In the genomic region with DNA sequence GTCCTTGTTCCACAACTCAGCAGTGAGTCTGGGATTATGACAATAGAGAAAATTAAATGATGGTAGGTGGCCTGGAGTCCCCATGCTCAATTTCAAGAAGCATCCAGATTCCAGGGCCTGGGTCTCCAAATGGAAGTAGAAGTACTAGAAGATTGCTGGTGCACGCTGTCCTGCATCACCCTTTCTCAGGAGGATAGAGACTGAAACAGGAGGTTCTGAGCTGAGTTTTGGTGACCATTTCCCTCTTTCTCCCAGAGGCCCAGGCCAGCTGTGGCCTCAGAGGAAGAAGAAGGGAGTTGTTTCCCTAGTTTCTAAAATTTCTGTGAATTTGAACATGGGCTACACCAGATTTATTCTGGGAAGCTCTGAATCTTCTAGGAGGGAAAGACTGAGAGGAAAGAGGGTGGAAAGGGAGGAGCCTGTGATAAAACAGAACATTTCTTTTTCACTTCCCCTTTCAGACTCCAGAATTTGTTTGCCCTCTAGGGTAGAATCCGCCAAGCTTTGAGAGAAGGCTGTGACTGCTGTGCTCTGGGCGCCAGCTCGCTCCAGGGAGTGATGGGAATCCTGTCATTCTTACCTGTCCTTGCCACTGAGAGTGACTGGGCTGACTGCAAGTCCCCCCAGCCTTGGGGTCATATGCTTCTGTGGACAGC, we compare ENCODE assay signal across 9 cellular contexts. TPM values are rescaled to one million over a fixed set of nuclear protein-coding genes. Genes with fewer than 3 reads are reported as not detected.
DNase-seq lines count a peak whose midpoint lies in the region; ATAC-seq and TF ChIP-seq lines count a peak whose summit lies in the region.
"Not testable (repeated sequence)": the region's sequence is repeated elsewhere in the genome, so short reads cannot be mapped to it uniquely, and the experiment has no call there.
"Had no signal": no experiment of that assay in that cellular context is flagged by ENCODE, and none has a peak within 500 bp of the region (broad histone marks: within the 10 kb centered on the region; RNA-seq: fewer than 3 reads in every experiment).

TSS of gene FCGR2B (plus strand) at position 460 of the 656 bp plus-strand sequence. CDS start at position 559, 99 bp downstream.

- not testable (repeated sequence) for H3K4me3 ChIP-seq in sigmoid colon

- TF ChIP-seq POLR2A in sigmoid colon (IDR thresholded peaks at IDR 0.05): not testable (repeated sequence)

- not testable (repeated sequence) for H3K9me3 ChIP-seq in sigmoid colon

- WGBS in sigmoid colon, 2 donors: no CpG with 5 or more reads among the region's 4 CpGs

- not testable (repeated sequence) for H3K27ac ChIP-seq in sigmoid colon

- peak; percentile 68 for ATAC-seq in GM18867 (IDR thresholded peaks at IDR 0.05; ENCODE audit: unreplicated experiment)
- ATAC-seq in GM19468 (IDR thresholded peaks at IDR 0.05; ENCODE audit: extremely low read depth, unreplicated experiment): peak; percentile 48
- peak; percentile 65 for ATAC-seq in HG02610 (IDR thresholded peaks at IDR 0.05; ENCODE audit: unreplicated experiment)
- peak; percentile 65 for ATAC-seq in HG03095 (IDR thresholded peaks at IDR 0.05; ENCODE audit: unreplicated experiment)
- peak; percentile 54 for ATAC-seq in HG03558 (IDR thresholded peaks at IDR 0.05; ENCODE audit: extremely low read depth, unreplicated experiment)
- ATAC-seq in Right ventricle myocardium superior (ENCODE audit: poor library complexity): peak; percentile 75

- not testable (repeated sequence) for H3K4me1 ChIP-seq in sigmoid colon

- not testable (repeated sequence) for TF ChIP-seq CTCF in sigmoid colon (IDR thresholded peaks at IDR 0.05)

- not testable (repeated sequence) for DNase-seq in Right ventricle myocardium superior, sigmoid colon

- not testable (repeated sequence) for H3K27me3 ChIP-seq in sigmoid colon

- intact Hi-C loops in Right ventricle myocardium superior (cut with DNase I); sigmoid colon (cut with DNase I): not testable (repeated sequence)

- not testable (repeated sequence) for TF ChIP-seq EP300 in sigmoid colon (IDR thresholded peaks at IDR 0.05)

- H3K36me3 ChIP-seq in sigmoid colon: not testable (repeated sequence)

RNA-seq across cellular contexts. Expression of gene FCGR2B, which starts in this region (rescaled TPM):
- 17.5 TPM for total RNA-seq in Right ventricle myocardium superior
- total RNA-seq in sigmoid colon: 10 to 100 TPM in 3 of 4 donors, 1 to 10 TPM in 1; 6.4 to 42.1 (median 23.0) TPM
- 10 to 100 TPM; 10.8 to 20.3 (median 15.9) TPM for polyA plus RNA-seq in sigmoid colon
- total RNA-seq: MCF 10A had no signal
- polyA plus RNA-seq: BJ had no signal
